27 cellular contexts compared by ENCODE assay signal in genomic region chr6:170028629-170029345, GRCh38.
DNase-seq lines count a peak whose midpoint lies in the region; ATAC-seq and TF ChIP-seq lines count a peak whose summit lies in the region.
"Had no signal": no experiment of that assay in that cellular context is flagged by ENCODE, and none has a peak within 500 bp of the region (broad histone marks: within the 10 kb centered on the region; RNA-seq: fewer than 3 reads in every experiment).

No MANE protein-coding gene starts in this region.

- no peak overlapping the region for H3K4me3 ChIP-seq in testis
- H3K4me3 ChIP-seq: esophagus squamous epithelium, gastrocnemius medialis, pancreas, right lobe of liver, SK-N-MC, thoracic aorta had no signal

- POLR2A ChIA-PET in WTC11 (lab: Charles Lee): no interaction called here

- H3K4me1 ChIP-seq in testis: no peaks in the 10 kb centered on the region

- no peak for TF ChIP-seq POLR2A in testis (IDR thresholded peaks at IDR 0.05)

- 82 to 88% methylated on average over 23 of the region's 23 CpGs for WGBS in testis, 2 donors

- H3K36me3 Mint-ChIP-seq in WTC11 (peaks cover 6% of the 10 kb centered on the region), immature natural killer cell (peaks cover 0 to 5% (median 4%) of the 10 kb centered on the region in 3 donors)

- ATAC-seq in activated CD4-positive, CD25-positive, alpha-beta regulatory T cell treated with anti-CD3 and anti-CD28 coated beads, Interleukin-2, amount 50 U/mL, for 24 hours: no peak
- ATAC-seq in WTC11: no peak
- ATAC-seq: effector memory CD8-positive, alpha-beta T cell; gastrocnemius medialis; naive thymus-derived CD8-positive, alpha-beta T cell; pancreas; right lobe of liver had no signal

- H3K9me3 Mint-ChIP-seq in WTC11: peaks cover 11% of the 10 kb centered on the region
- H3K9me3 Mint-ChIP-seq in immature natural killer cell: no peaks in the 10 kb centered on the region

- no peaks in the 10 kb centered on the region for H3K9me3 ChIP-seq in testis
- H3K9me3 ChIP-seq: gastrocnemius medialis, pancreas, right lobe of liver, thoracic aorta had no signal

- H3K4me3 Mint-ChIP-seq in WTC11: no peak overlapping the region
- H3K4me3 Mint-ChIP-seq in immature natural killer cell: no peak overlapping the region
- H3K4me3 Mint-ChIP-seq: activated CD4-positive, alpha-beta memory T cell treated with anti-CD3 and anti-CD28 coated beads, Interleukin-2, amount 10 ng/mL, durations not matched to agents 7 days and 5 days; activated naive CD4-positive, alpha-beta T cell treated with anti-CD3 and anti-CD28 coated beads, Interleukin-2, amount 50 U/mL, for 24 hours; effector memory CD8-positive, alpha-beta T cell; naive thymus-derived CD8-positive, alpha-beta T cell; T-helper 2 cell treated with Interferon-gamma antibody and Interleukin-4, amounts not matched to agents 5 μg/mL and 100 μg/mL, for 36 hours had no signal

- CTCF ChIA-PET in WTC11 (lab: Charles Lee): no interaction called here

- TF ChIP-seq CTCF in WTC11 (IDR thresholded peaks at IDR 0.05) (no peak), testis (IDR thresholded peaks at IDR 0.05) (no peak)

- H3K4me1 Mint-ChIP-seq in WTC11 (peaks cover 4% of the 10 kb centered on the region), immature natural killer cell (peaks cover 11 to 13% of the 10 kb centered on the region in 2 donors)
- H3K4me1 Mint-ChIP-seq: activated CD4-positive, alpha-beta memory T cell treated with anti-CD3 and anti-CD28 coated beads, Interleukin-2, amount 10 ng/mL, durations not matched to agents 7 days and 5 days; activated naive CD4-positive, alpha-beta T cell treated with anti-CD3 and anti-CD28 coated beads, Interleukin-2, amount 50 U/mL, for 24 hours had no signal

- H3K36me3 ChIP-seq in testis (ENCODE audit: low read depth, missing control alignments): no peaks in the 10 kb centered on the region
- H3K36me3 ChIP-seq: esophagus squamous epithelium, gastrocnemius medialis, pancreas, right lobe of liver, thoracic aorta had no signal

- intact Hi-C loops in testis (cut with DNase I; ENCODE audit: low total_unique reads): no loop called here

- peaks cover 4% of the 10 kb centered on the region; the same call in 1 of the 2 replicates for H3K27me3 Mint-ChIP-seq in WTC11 (ENCODE audit: low read depth)
- H3K27me3 Mint-ChIP-seq in immature natural killer cell (ENCODE audit: low read depth in 3 of 3): peaks cover 1 to 11% (median 5%) of the 10 kb centered on the region in 3 donors
- H3K27me3 Mint-ChIP-seq: activated CD4-positive, alpha-beta memory T cell treated with anti-CD3 and anti-CD28 coated beads, Interleukin-2, amount 10 ng/mL, durations not matched to agents 7 days and 5 days; activated naive CD4-positive, alpha-beta T cell treated with anti-CD3 and anti-CD28 coated beads, Interleukin-2, amount 50 U/mL, for 24 hours had no signal

- H3K27me3 ChIP-seq in testis: no peaks in the 10 kb centered on the region
- H3K27me3 ChIP-seq: gastrocnemius medialis, pancreas, right lobe of liver had no signal

- no peak overlapping the region for H3K27ac Mint-ChIP-seq in WTC11
- no peak overlapping the region for H3K27ac Mint-ChIP-seq in immature natural killer cell
- H3K27ac Mint-ChIP-seq: activated CD4-positive, alpha-beta memory T cell treated with anti-CD3 and anti-CD28 coated beads, Interleukin-2, amount 10 ng/mL, durations not matched to agents 7 days and 5 days; T-helper 2 cell treated with Interferon-gamma antibody and Interleukin-4, amounts not matched to agents 5 μg/mL and 100 μg/mL, for 36 hours had no signal

- no peak overlapping the region for H3K27ac ChIP-seq in testis
- H3K27ac ChIP-seq: esophagus squamous epithelium, gastrocnemius medialis, pancreas, right lobe of liver, SK-N-MC, thoracic aorta had no signal

- DNase-seq in activated CD4-positive, CD25-positive, alpha-beta regulatory T cell treated with anti-CD3 and anti-CD28 coated beads, Interleukin-2, amount 50 U/mL, for 72 hours: peak; percentile 14
- DNase-seq in WTC11 (ENCODE audit: low spot score): peak; percentile 7
- peak; percentile 79 for DNase-seq in mesenteric fat pad (ENCODE audit: low spot score)
- peak; percentile 9 for DNase-seq in testis
- no peak for DNase-seq in cortex of kidney (lab: John Stamatoyannopoulos, UW)
- DNase-seq in mucosa of gallbladder (ENCODE audit: low spot score): no peak
- no peak for DNase-seq in immature natural killer cell
- DNase-seq: activated CD4-positive, alpha-beta memory T cell treated with anti-CD3 and anti-CD28 coated beads, Interleukin-2, amount 10 ng/mL, durations not matched to agents 7 days and 5 days; cerebellar nuclear complex; effector memory CD8-positive, alpha-beta T cell; esophagus squamous epithelium; HCEC 1CT; hypothalamus; KBM-7; mesendoderm; MM.1S; naive thymus-derived CD8-positive, alpha-beta T cell; NCI-H1436; NCI-H524 had no signal

TF ChIP-seq in WTC11, 78 proteins besides CTCF, POLR2A, EP300 and RAD21 (continues in another document):
- TF ChIP-seq KAT7 (CRISPR knock-in tag; IDR thresholded peaks at IDR 0.05; ENCODE audit: borderline replicate concordance) (no peak), ZBTB21 (CRISPR knock-in tag; IDR thresholded peaks at IDR 0.05; ENCODE audit: borderline replicate concordance) (no peak), NFATC4 (CRISPR knock-in tag; IDR thresholded peaks at IDR 0.05) (no peak), E2F1 (CRISPR knock-in tag; IDR thresholded peaks at IDR 0.05) (no peak), ZNF121 (CRISPR knock-in tag; IDR thresholded peaks at IDR 0.05) (no peak), ZNF281 (CRISPR knock-in tag; IDR thresholded peaks at IDR 0.05) (no peak), IRF2 (CRISPR knock-in tag; IDR thresholded peaks at IDR 0.05; ENCODE audit: borderline replicate concordance, low read depth) (no peak), ZNF232 (CRISPR knock-in tag; IDR thresholded peaks at IDR 0.05) (no peak), FOXJ3 (CRISPR knock-in tag; IDR thresholded peaks at IDR 0.05; ENCODE audit: borderline replicate concordance) (no peak), ZNF671 (CRISPR knock-in tag; IDR thresholded peaks at IDR 0.05) (no peak)
- TF ChIP-seq, protein P1, sequence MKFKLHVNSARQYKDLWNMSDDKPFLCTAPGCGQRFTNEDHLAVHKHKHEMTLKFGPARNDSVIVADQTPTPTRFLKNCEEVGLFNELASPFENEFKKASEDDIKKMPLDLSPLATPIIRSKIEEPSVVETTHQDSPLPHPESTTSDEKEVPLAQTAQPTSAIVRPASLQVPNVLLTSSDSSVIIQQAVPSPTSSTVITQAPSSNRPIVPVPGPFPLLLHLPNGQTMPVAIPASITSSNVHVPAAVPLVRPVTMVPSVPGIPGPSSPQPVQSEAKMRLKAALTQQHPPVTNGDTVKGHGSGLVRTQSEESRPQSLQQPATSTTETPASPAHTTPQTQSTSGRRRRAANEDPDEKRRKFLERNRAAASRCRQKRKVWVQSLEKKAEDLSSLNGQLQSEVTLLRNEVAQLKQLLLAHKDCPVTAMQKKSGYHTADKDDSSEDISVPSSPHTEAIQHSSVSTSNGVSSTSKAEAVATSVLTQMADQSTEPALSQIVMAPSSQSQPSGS (CRISPR knock-in tag; IDR thresholded peaks at IDR 0.05; ENCODE audit: borderline replicate concordance, low read depth): no peak
- TF ChIP-seq, protein P2, sequence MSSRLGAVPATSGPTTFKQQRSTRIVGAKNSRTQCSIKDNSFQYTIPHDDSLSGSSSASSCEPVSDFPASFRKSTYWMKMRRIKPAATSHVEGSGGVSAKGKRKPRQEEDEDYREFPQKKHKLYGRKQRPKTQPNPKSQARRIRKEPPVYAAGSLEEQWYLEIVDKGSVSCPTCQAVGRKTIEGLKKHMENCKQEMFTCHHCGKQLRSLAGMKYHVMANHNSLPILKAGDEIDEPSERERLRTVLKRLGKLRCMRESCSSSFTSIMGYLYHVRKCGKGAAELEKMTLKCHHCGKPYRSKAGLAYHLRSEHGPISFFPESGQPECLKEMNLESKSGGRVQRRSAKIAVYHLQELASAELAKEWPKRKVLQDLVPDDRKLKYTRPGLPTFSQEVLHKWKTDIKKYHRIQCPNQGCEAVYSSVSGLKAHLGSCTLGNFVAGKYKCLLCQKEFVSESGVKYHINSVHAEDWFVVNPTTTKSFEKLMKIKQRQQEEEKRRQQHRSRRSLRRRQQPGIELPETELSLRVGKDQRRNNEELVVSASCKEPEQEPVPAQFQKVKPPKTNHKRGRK (CRISPR knock-in tag; IDR thresholded peaks at IDR 0.05; ENCODE audit: borderline replicate concordance): no peak

Comparison
In these comparisons a context has a peak if more than half of its experiments do, and no peak if none do; other contexts are left out.
1. DNase-seq: peak in activated CD4-positive, CD25-positive, alpha-beta regulatory T cell treated with anti-CD3 and anti-CD28 coated beads, Interleukin-2, amount 50 U/mL, for 72 hours (single experiment), WTC11 (single experiment), mesenteric fat pad (single experiment) and testis (single experiment); none in cortex of kidney (single experiment), mucosa of gallbladder (single experiment) and immature natural killer cell (0 of 3).